16 cellular contexts compared by ENCODE assay signal in genomic region chr10:110165239-110165638, GRCh38. TPM values are rescaled to one million over a fixed set of nuclear protein-coding genes. Genes with fewer than 3 reads are reported as not detected.
A peak's percentile ranks its signal among the peaks of the same experiment; 100 is the strongest.
DNase-seq lines count a peak whose midpoint lies in the region; ATAC-seq and TF ChIP-seq lines count a peak whose summit lies in the region.
"Had no signal": no experiment of that assay in that cellular context is flagged by ENCODE, and none has a peak within 500 bp of the region (broad histone marks: within the 10 kb centered on the region; RNA-seq: fewer than 3 reads in every experiment).

No MANE protein-coding gene starts in this region.

- H3K4me3 ChIP-seq in coronary artery = no peak overlapping the region
- H3K4me3 ChIP-seq: BLaER1 treated with 17β-estradiol and CSF1 and Interleukin-3, amounts not matched to agents 10 nM and 100 nM had no signal

- peaks cover 85% of the 10 kb centered on the region for H3K27me3 Mint-ChIP-seq in activated CD4-positive, alpha-beta T cell treated with anti-CD3 and anti-CD28 coated beads, Interleukin-2, amount 10 ng/mL, durations not matched to agents 24 days and 14 days
- H3K27me3 Mint-ChIP-seq in activated naive CD8-positive, alpha-beta T cell treated with anti-CD3 and anti-CD28 coated beads, Interleukin-2, amount 50 U/mL, for 24 hours = peaks cover 90% of the 10 kb centered on the region
- H3K27me3 Mint-ChIP-seq in activated naive CD8-positive, alpha-beta T cell treated with anti-CD3 and anti-CD28 coated beads for 36 hours = peaks cover 90% of the 10 kb centered on the region

- peaks cover 32% of the 10 kb centered on the region for H3K4me1 Mint-ChIP-seq in activated CD4-positive, alpha-beta T cell treated with anti-CD3 and anti-CD28 coated beads, Interleukin-2, amount 10 ng/mL, durations not matched to agents 24 days and 14 days
- peaks cover 18% of the 10 kb centered on the region for H3K4me1 Mint-ChIP-seq in activated naive CD8-positive, alpha-beta T cell treated with anti-CD3 and anti-CD28 coated beads, Interleukin-2, amount 50 U/mL, for 24 hours
- H3K4me1 Mint-ChIP-seq in activated naive CD8-positive, alpha-beta T cell treated with anti-CD3 and anti-CD28 coated beads for 36 hours = peaks cover 21% of the 10 kb centered on the region

- H3K9me3 Mint-ChIP-seq in activated CD4-positive, alpha-beta T cell treated with anti-CD3 and anti-CD28 coated beads, Interleukin-2, amount 10 ng/mL, durations not matched to agents 24 days and 14 days = no peaks in the 10 kb centered on the region
- H3K9me3 Mint-ChIP-seq in activated naive CD8-positive, alpha-beta T cell treated with anti-CD3 and anti-CD28 coated beads, Interleukin-2, amount 50 U/mL, for 24 hours = no peaks in the 10 kb centered on the region
- no peaks in the 10 kb centered on the region for H3K9me3 Mint-ChIP-seq in activated naive CD8-positive, alpha-beta T cell treated with anti-CD3 and anti-CD28 coated beads for 36 hours
- H3K9me3 Mint-ChIP-seq: CD8-positive, alpha-beta memory T cell had no signal

- intact Hi-C loops in activated CD4-positive, alpha-beta T cell treated with anti-CD3 and anti-CD28 coated beads, Interleukin-2, amount 10 ng/mL, durations not matched to agents 24 days and 14 days (cut with micrococcal nuclease) = loop anchor here (2.0 kb wide), 1 partner anchor 32 kb away; no protein-coding TSS in a partner anchor
- intact Hi-C loops in sciatic nerve (cut with DNase I) = no loop called here

- no peak overlapping the region for H3K4me3 Mint-ChIP-seq in activated CD4-positive, alpha-beta T cell treated with anti-CD3 and anti-CD28 coated beads, Interleukin-2, amount 10 ng/mL, durations not matched to agents 24 days and 14 days
- no peak overlapping the region for H3K4me3 Mint-ChIP-seq in activated naive CD8-positive, alpha-beta T cell treated with anti-CD3 and anti-CD28 coated beads, Interleukin-2, amount 50 U/mL, for 24 hours
- no peak overlapping the region for H3K4me3 Mint-ChIP-seq in activated naive CD8-positive, alpha-beta T cell treated with anti-CD3 and anti-CD28 coated beads for 36 hours
- H3K4me3 Mint-ChIP-seq: CD8-positive, alpha-beta memory T cell had no signal

- peak; percentile 32 to 41 for DNase-seq in activated CD4-positive, alpha-beta T cell treated with anti-CD3 and anti-CD28 coated beads, Interleukin-2, amount 50 U/mL, for 48 hours
- DNase-seq in activated CD4-positive, alpha-beta T cell treated with anti-CD3 and anti-CD28 coated beads, Interleukin-2, amount 10 ng/mL, durations not matched to agents 24 days and 14 days = no peak
- DNase-seq in activated naive CD8-positive, alpha-beta T cell treated with anti-CD3 and anti-CD28 coated beads, Interleukin-2, amount 50 U/mL, for 24 hours = no peak
- no peak for DNase-seq in activated naive CD8-positive, alpha-beta T cell treated with anti-CD3 and anti-CD28 coated beads for 36 hours
- DNase-seq in coronary artery (ENCODE audit: low spot score) = peak; percentile 4
- peak; percentile 25 for DNase-seq in stimulated activated CD4-positive, alpha-beta T cell treated with anti-CD3 and anti-CD28 coated beads, Interleukin-4, amount 100 ng/mL, for 24 hours
- DNase-seq in sciatic nerve (ENCODE audit: low spot score) = no peak
- DNase-seq: CD8-positive, alpha-beta memory T cell; DMS79; NCI-H1436 treated with DMSO at 0.1 percent for 48 hours; NCI-H2029 treated with DMSO at 0.1 percent for 48 hours; NCI-H2171 treated with DMSO at 0.1 percent for 48 hours had no signal

- no peak overlapping the region for H3K27ac ChIP-seq in coronary artery
- H3K27ac ChIP-seq: BLaER1 treated with 17β-estradiol and CSF1 and Interleukin-3, amounts not matched to agents 10 nM and 100 nM; KMS-11 had no signal

- H3K27ac Mint-ChIP-seq in activated CD4-positive, alpha-beta T cell treated with anti-CD3 and anti-CD28 coated beads, Interleukin-2, amount 10 ng/mL, durations not matched to agents 24 days and 14 days = no peak overlapping the region
- H3K27ac Mint-ChIP-seq in activated naive CD8-positive, alpha-beta T cell treated with anti-CD3 and anti-CD28 coated beads, Interleukin-2, amount 50 U/mL, for 24 hours = no peak overlapping the region
- H3K27ac Mint-ChIP-seq in activated naive CD8-positive, alpha-beta T cell treated with anti-CD3 and anti-CD28 coated beads for 36 hours = no peak overlapping the region

- no peak for TF ChIP-seq CTCF in coronary artery (IDR thresholded peaks at IDR 0.05)

- peak; percentile 48 for ATAC-seq in activated naive CD8-positive, alpha-beta T cell treated with anti-CD3 and anti-CD28 coated beads, Interleukin-2, amount 50 U/mL, for 24 hours
- ATAC-seq in GM21528 (IDR thresholded peaks at IDR 0.05; ENCODE audit: low FRiP score, unreplicated experiment) (no peak), sciatic nerve (no peak)
- ATAC-seq: Panc1 had no signal

- no peaks in the 10 kb centered on the region for H3K36me3 Mint-ChIP-seq in activated CD4-positive, alpha-beta T cell treated with anti-CD3 and anti-CD28 coated beads, Interleukin-2, amount 10 ng/mL, durations not matched to agents 24 days and 14 days (ENCODE audit: low read depth)
- no peaks in the 10 kb centered on the region for H3K36me3 Mint-ChIP-seq in activated naive CD8-positive, alpha-beta T cell treated with anti-CD3 and anti-CD28 coated beads, Interleukin-2, amount 50 U/mL, for 24 hours (ENCODE audit: low read depth)
- H3K36me3 Mint-ChIP-seq in activated naive CD8-positive, alpha-beta T cell treated with anti-CD3 and anti-CD28 coated beads for 36 hours = no peaks in the 10 kb centered on the region
- H3K36me3 Mint-ChIP-seq: CD8-positive, alpha-beta memory T cell had no signal

RNA-seq across cellular contexts. Expression of gene MXI1, which starts 42.2 kb away (rescaled TPM):
- 21.8 and 22.7 TPM in 2 replicates for total RNA-seq in activated CD4-positive, alpha-beta T cell treated with anti-CD3 and anti-CD28 coated beads, Interleukin-2, amount 10 ng/mL, durations not matched to agents 24 days and 14 days
- total RNA-seq in activated naive CD8-positive, alpha-beta T cell treated with anti-CD3 and anti-CD28 coated beads for 36 hours = 10 to 100 TPM; 24.4 to 26.7 TPM
- total RNA-seq in sciatic nerve = 72.2 TPM

Comparison
In these comparisons a context has a peak if more than half of its experiments do, and no peak if none do; other contexts are left out.
1. DNase-seq: peak in activated CD4-positive, alpha-beta T cell treated with anti-CD3 and anti-CD28 coated beads, Interleukin-2, amount 50 U/mL, for 48 hours (2 of 2), coronary artery (single experiment) and stimulated activated CD4-positive, alpha-beta T cell treated with anti-CD3 and anti-CD28 coated beads, Interleukin-4, amount 100 ng/mL, for 24 hours (single experiment); none in activated CD4-positive, alpha-beta T cell treated with anti-CD3 and anti-CD28 coated beads, Interleukin-2, amount 10 ng/mL, durations not matched to agents 24 days and 14 days (single experiment), activated naive CD8-positive, alpha-beta T cell treated with anti-CD3 and anti-CD28 coated beads, Interleukin-2, amount 50 U/mL, for 24 hours (single experiment), activated naive CD8-positive, alpha-beta T cell treated with anti-CD3 and anti-CD28 coated beads for 36 hours (single experiment) and sciatic nerve (single experiment).